ENCODE assay signal across 32 cellular contexts in the genomic region with DNA sequence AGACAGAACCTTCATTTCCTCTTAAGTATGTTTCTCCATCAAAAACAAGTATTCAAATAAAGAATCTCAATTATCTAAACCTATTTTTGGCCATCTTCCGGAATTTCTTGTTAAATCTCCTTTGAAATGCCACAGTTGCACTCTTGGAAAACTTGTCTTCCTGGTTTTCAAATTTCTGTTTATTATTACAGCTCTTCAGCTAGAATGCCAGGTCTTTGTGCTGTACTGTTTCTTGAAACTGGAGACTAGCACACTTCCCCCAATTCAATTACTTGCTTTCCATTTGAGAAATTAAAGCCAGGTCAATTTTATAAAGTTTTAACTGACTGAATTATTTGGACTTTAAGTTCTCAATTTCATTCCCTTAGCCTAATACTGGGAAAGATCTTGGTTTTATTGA. TPM values are rescaled to one million over a fixed set of nuclear protein-coding genes. Genes with fewer than 3 reads are reported as not detected.
A peak's percentile ranks its signal among the peaks of the same experiment; 100 is the strongest.
DNase-seq lines count a peak whose midpoint lies in the region; ATAC-seq and TF ChIP-seq lines count a peak whose summit lies in the region.
"Had no signal": no experiment of that assay in that cellular context is flagged by ENCODE, and none has a peak within 500 bp of the region (broad histone marks: within the 10 kb centered on the region; RNA-seq: fewer than 3 reads in every experiment).

No MANE protein-coding gene starts in this region.

- H3K9me3 ChIP-seq in adipocyte (ENCODE audit: control insufficient read depth, low read length) (no peaks in the 10 kb centered on the region), hepatocyte (ENCODE audit: low read depth) (no peaks in the 10 kb centered on the region), upper lobe of right lung (no peaks in the 10 kb centered on the region)
- H3K9me3 ChIP-seq: heart right ventricle, mucosa of descending colon, SJCRH30 had no signal

- H3K4me2 ChIP-seq in hepatocyte, result no peak overlapping the region
- H3K4me2 ChIP-seq: GM23338 had no signal

- intact Hi-C loops in upper lobe of right lung (cut with DNase I), result no loop called here

- TF ChIP-seq CTCF in hepatocyte (IDR thresholded peaks at IDR 0.05; ENCODE audit: poor library complexity), result no peak
- TF ChIP-seq CTCF in upper lobe of right lung (IDR thresholded peaks at IDR 0.05), result no peak

- no peak overlapping the region for H3K4me3 Mint-ChIP-seq in activated T-cell treated with anti-CD3 and anti-CD28 coated beads, Interleukin-2, amount 50 U/mL, for 72 hours
- H3K4me3 Mint-ChIP-seq in activated T-cell treated with anti-CD3 and anti-CD28 coated beads, Interleukin-2, amount 50 U/mL, for 24 hours, result no peak overlapping the region
- H3K4me3 Mint-ChIP-seq: activated CD4-positive, alpha-beta memory T cell treated with anti-CD3 and anti-CD28 coated beads, Interleukin-2, amount 10 ng/mL, durations not matched to agents 7 days and 5 days; CD4-positive, CD25-positive, alpha-beta regulatory T cell; GM23338; natural killer cell treated with Interleukin-12 subunit alpha and Interleukin-12 subunit beta and Interleukin-15 and Interleukin-18, amount 100 ng/mL, for 72 hours; stimulated activated effector memory CD8-positive, alpha-beta T cell treated with anti-CD3 and anti-CD28 coated beads, Interleukin-12 subunit alpha, Interleukin-12 subunit beta, amount 100 ng/mL, for 72 hours; T-cell had no signal

- H3K36me3 Mint-ChIP-seq in activated T-cell treated with anti-CD3 and anti-CD28 coated beads, Interleukin-2, amount 50 U/mL, for 72 hours (ENCODE audit: insufficient read depth in 2 of 2), result peaks cover 3 to 14% of the 10 kb centered on the region in 2 donors
- H3K36me3 Mint-ChIP-seq in activated T-cell treated with anti-CD3 and anti-CD28 coated beads, Interleukin-2, amount 50 U/mL, for 24 hours (ENCODE audit: low read depth), result peaks cover 53% of the 10 kb centered on the region

- H4K20me1 ChIP-seq in hepatocyte (ENCODE audit: insufficient read depth, poor library complexity, severe bottlenecking), result no peaks in the 10 kb centered on the region

- H3K27ac Mint-ChIP-seq in activated T-cell treated with anti-CD3 and anti-CD28 coated beads, Interleukin-2, amount 50 U/mL, for 72 hours, result peak overlapping the region; percentile 85
- no peak overlapping the region for H3K27ac Mint-ChIP-seq in activated T-cell treated with anti-CD3 and anti-CD28 coated beads, Interleukin-2, amount 50 U/mL, for 24 hours
- H3K27ac Mint-ChIP-seq: activated CD4-positive, alpha-beta memory T cell treated with anti-CD3 and anti-CD28 coated beads, Interleukin-2, amount 10 ng/mL, durations not matched to agents 7 days and 5 days; activated naive CD4-positive, alpha-beta T cell treated with anti-CD3 and anti-CD28 coated beads, Interleukin-2, amount 50 U/mL, for 72 hours; activated T-helper 2 cell treated with anti-CD3 and anti-CD28 coated beads, Interferon-gamma antibody, Interleukin-2, Interleukin-4, amounts not matched to agents 10 μg/mL and 5 μg/mL and 100 μg/mL, durations not matched to agents 14 hours and 24 hours and 36 hours; GM23338; stimulated activated effector memory CD8-positive, alpha-beta T cell treated with anti-CD3 and anti-CD28 coated beads, Interleukin-12 subunit alpha, Interleukin-12 subunit beta, amount 100 ng/mL, for 72 hours had no signal

- H3K4me1 ChIP-seq in adipocyte (ENCODE audit: control insufficient read depth, insufficient read depth, low read length) (peaks cover 22% of the 10 kb centered on the region), hepatocyte (ENCODE audit: insufficient read depth) (no peaks in the 10 kb centered on the region), upper lobe of right lung (peaks cover 8% of the 10 kb centered on the region)
- H3K4me1 ChIP-seq: SJCRH30 had no signal

- H3K4me3 ChIP-seq in adipocyte (ENCODE audit: low read length) (no peak overlapping the region), hepatocyte (no peak overlapping the region), upper lobe of right lung (no peak overlapping the region)
- H3K4me3 ChIP-seq: GM23338, heart right ventricle, lung, mucosa of descending colon, SJCRH30 had no signal

- peak overlapping the region; percentile 26 for H3K27ac ChIP-seq in hepatocyte
- peak overlapping the region; percentile 43 for H3K27ac ChIP-seq in upper lobe of right lung
- H3K27ac ChIP-seq: SJCRH30 had no signal

- H3K9me3 Mint-ChIP-seq in activated T-cell treated with anti-CD3 and anti-CD28 coated beads, Interleukin-2, amount 50 U/mL, for 72 hours, result no peaks in the 10 kb centered on the region
- no peaks in the 10 kb centered on the region for H3K9me3 Mint-ChIP-seq in activated T-cell treated with anti-CD3 and anti-CD28 coated beads, Interleukin-2, amount 50 U/mL, for 24 hours
- H3K9me3 Mint-ChIP-seq: activated CD4-positive, alpha-beta memory T cell treated with anti-CD3 and anti-CD28 coated beads, Interleukin-2, amount 10 ng/mL, durations not matched to agents 7 days and 5 days; activated naive CD4-positive, alpha-beta T cell treated with anti-CD3 and anti-CD28 coated beads, Interleukin-2, amount 50 U/mL, for 72 hours; activated T-helper 2 cell treated with anti-CD3 and anti-CD28 coated beads, Interferon-gamma antibody, Interleukin-2, Interleukin-4, amounts not matched to agents 10 μg/mL and 5 μg/mL and 100 μg/mL, durations not matched to agents 14 hours and 24 hours and 36 hours; CD4-positive, CD25-positive, alpha-beta regulatory T cell; GM23338; natural killer cell treated with Interleukin-12 subunit alpha and Interleukin-12 subunit beta and Interleukin-15 and Interleukin-18, amount 100 ng/mL, for 72 hours; stimulated activated effector memory CD8-positive, alpha-beta T cell treated with anti-CD3 and anti-CD28 coated beads, Interleukin-12 subunit alpha, Interleukin-12 subunit beta, amount 100 ng/mL, for 72 hours; T-cell had no signal

- DNase-seq in activated T-cell treated with anti-CD3 and anti-CD28 coated beads, Interleukin-2, amount 50 U/mL, for 72 hours, result no peak
- DNase-seq in activated T-cell treated with anti-CD3 and anti-CD28 coated beads, Interleukin-2, amount 50 U/mL, for 24 hours, result no peak
- DNase-seq in adipocyte (ENCODE audit: low read depth) (peak; percentile 45), hepatocyte (ENCODE audit: low spot score) (no peak), upper lobe of right lung (no peak), inferior parietal cortex (ENCODE audit: extremely low spot score) (no peak)
- DNase-seq in activated naive CD4-positive, alpha-beta T cell (lab: John Stamatoyannopoulos, UW), result no peak
- DNase-seq: activated CD4-positive, alpha-beta memory T cell treated with anti-CD3 and anti-CD28 coated beads, Interleukin-2, amount 10 ng/mL, durations not matched to agents 7 days and 5 days; AML-193; aorta; CD4-positive, CD25-positive, alpha-beta regulatory T cell; cortex of kidney; heart right ventricle; mucosa of descending colon; NCI-H1048; NCI-H1694; NCI-H446 treated with DMSO at 0.1 percent for 48 hours; retina; RPMI8226; SJCRH30; T-cell had no signal

- no peak for ATAC-seq in activated T-cell treated with anti-CD3 and anti-CD28 coated beads, Interleukin-2, amount 50 U/mL, for 72 hours (replicated peaks in 1 of 2)
- ATAC-seq in upper lobe of right lung, result no peak
- ATAC-seq in HG02885 (IDR thresholded peaks at IDR 0.05; ENCODE audit: poor library complexity, unreplicated experiment), result no peak
- ATAC-seq: activated naive CD4-positive, alpha-beta T cell treated with anti-CD3 and anti-CD28 coated beads, Interleukin-2, amount 50 U/mL, for 72 hours; esophagus mucosa; GM23338; heart right ventricle; mucosa of descending colon; natural killer cell treated with Interleukin-12 subunit alpha and Interleukin-12 subunit beta and Interleukin-15 and Interleukin-18, amount 100 ng/mL, for 72 hours; stimulated activated effector memory CD8-positive, alpha-beta T cell treated with anti-CD3 and anti-CD28 coated beads, Interleukin-12 subunit alpha, Interleukin-12 subunit beta, amount 100 ng/mL, for 72 hours; T-cell had no signal

- no peaks in the 10 kb centered on the region for H3K79me2 ChIP-seq in hepatocyte

- H3K27me3 Mint-ChIP-seq in activated T-cell treated with anti-CD3 and anti-CD28 coated beads, Interleukin-2, amount 50 U/mL, for 72 hours (ENCODE audit: low read depth), result no peaks in the 10 kb centered on the region
- no peaks in the 10 kb centered on the region for H3K27me3 Mint-ChIP-seq in activated T-cell treated with anti-CD3 and anti-CD28 coated beads, Interleukin-2, amount 50 U/mL, for 24 hours
- H3K27me3 Mint-ChIP-seq: activated CD4-positive, alpha-beta memory T cell treated with anti-CD3 and anti-CD28 coated beads, Interleukin-2, amount 10 ng/mL, durations not matched to agents 7 days and 5 days; CD4-positive, CD25-positive, alpha-beta regulatory T cell; natural killer cell treated with Interleukin-12 subunit alpha and Interleukin-12 subunit beta and Interleukin-15 and Interleukin-18, amount 100 ng/mL, for 72 hours; T-cell had no signal

- H3K9ac ChIP-seq in adipocyte (ENCODE audit: low read length), result no peak overlapping the region

- H3K4me1 Mint-ChIP-seq in activated T-cell treated with anti-CD3 and anti-CD28 coated beads, Interleukin-2, amount 50 U/mL, for 72 hours (ENCODE audit: low read depth), result no peaks in the 10 kb centered on the region
- peaks cover 5% of the 10 kb centered on the region for H3K4me1 Mint-ChIP-seq in activated T-cell treated with anti-CD3 and anti-CD28 coated beads, Interleukin-2, amount 50 U/mL, for 24 hours (ENCODE audit: low read depth)
- H3K4me1 Mint-ChIP-seq: stimulated activated effector memory CD8-positive, alpha-beta T cell treated with anti-CD3 and anti-CD28 coated beads, Interleukin-12 subunit alpha, Interleukin-12 subunit beta, amount 100 ng/mL, for 72 hours had no signal

- H3K36me3 ChIP-seq in adipocyte (ENCODE audit: control insufficient read depth, insufficient read depth, low read length, severe bottlenecking) (peaks cover 23% of the 10 kb centered on the region), hepatocyte (replicated peaks; ENCODE audit: insufficient read depth, low read depth) (no peaks in the 10 kb centered on the region), upper lobe of right lung (peaks cover 16% of the 10 kb centered on the region)

- H3K27me3 ChIP-seq in adipocyte (replicated peaks; ENCODE audit: control insufficient read depth, insufficient read depth, low read length) (no peaks in the 10 kb centered on the region), hepatocyte (no peaks in the 10 kb centered on the region), upper lobe of right lung (no peaks in the 10 kb centered on the region)
- H3K27me3 ChIP-seq: heart right ventricle, SJCRH30 had no signal

- WGBS in hepatocyte (ENCODE audit: low lambda C conversion rate, missing lambda C conversion rate), result 52% methylated on average over 1 of the region's 1 CpG

- no peak overlapping the region for H2AFZ ChIP-seq in hepatocyte
- H2AFZ ChIP-seq: GM23338 had no signal

- H3K9me2 ChIP-seq in hepatocyte (replicated peaks; ENCODE audit: insufficient read depth), result no peaks in the 10 kb centered on the region

RNA-seq across cellular contexts. Expression of gene KCNRG, which starts 10.2 kb away (rescaled TPM):
- under 1 TPM; 0.31 to 0.32 TPM for total RNA-seq in activated T-cell treated with anti-CD3 and anti-CD28 coated beads, Interleukin-2, amount 50 U/mL, for 72 hours
- total RNA-seq in hepatocyte (1.3 and 3.1 TPM in 2 replicates), upper lobe of right lung (1.5 TPM)
- polyA plus RNA-seq in hepatocyte, result 0.24 and 0.57 TPM in 2 replicates
- total RNA-seq: cardiac septum, GM23338, HT-29, kidney epithelial cell had no signal

RNA-seq across cellular contexts. Expression of gene TRIM13, which starts 28.6 kb away (rescaled TPM):
- total RNA-seq in activated T-cell treated with anti-CD3 and anti-CD28 coated beads, Interleukin-2, amount 50 U/mL, for 72 hours, result 10 to 100 TPM; 12.1 to 12.6 TPM
- total RNA-seq in hepatocyte (18.1 and 22.2 TPM in 2 replicates), upper lobe of right lung (29.5 TPM)
- 24.0 and 24.4 TPM in 2 replicates for polyA plus RNA-seq in hepatocyte
